In genomic region chr11:134468796-134469195, GRCh38 we compare ENCODE assay signal across 22 cellular contexts. TPM values are rescaled to one million over a fixed set of nuclear protein-coding genes. Genes with fewer than 3 reads are reported as not detected.
DNase-seq lines count a peak whose midpoint lies in the region; ATAC-seq, FAIRE-seq and TF ChIP-seq lines count a peak whose summit lies in the region.
"Had no signal": no experiment of that assay in that cellular context is flagged by ENCODE, and none has a peak within 500 bp of the region (broad histone marks: within the 10 kb centered on the region; RNA-seq: fewer than 3 reads in every experiment).

No MANE protein-coding gene starts in this region.

- H3K4me3 ChIP-seq in stomach (peak overlapping the region in 2 of 4 donors; percentile 18 to 38), tibial artery (no peak overlapping the region)
- H3K4me3 ChIP-seq: HAP-1 had no signal

- TF ChIP-seq CTCF in stomach (IDR thresholded peaks at IDR 0.05) (no peak), foreskin keratinocyte (conservative IDR thresholded peaks at IDR 0.05) (no peak), tibial artery (IDR thresholded peaks at IDR 0.05) (no peak)

- intact Hi-C loops in stomach (cut with DNase I; ENCODE audit: low total_unique reads) (no loop called here), tibial artery (cut with DNase I; ENCODE audit: low total_unique reads) (no loop called here)

- peaks cover 0 to 30% (median 10%) of the 10 kb centered on the region in 4 donors for H3K4me1 ChIP-seq in stomach
- H3K4me1 ChIP-seq in foreskin keratinocyte: no peaks in the 10 kb centered on the region
- no peaks in the 10 kb centered on the region for H3K4me1 ChIP-seq in tibial artery
- H3K4me1 ChIP-seq: HAP-1 had no signal

- H3K27ac ChIP-seq in stomach: peak overlapping the region; percentile 48 to 85 (median 77)
- no peak overlapping the region for H3K27ac ChIP-seq in foreskin keratinocyte
- no peak overlapping the region for H3K27ac ChIP-seq in tibial artery
- H3K27ac ChIP-seq: 22Rv1 had no signal

- WGBS in stomach, 5 donors: 40 to 64% (median 62%) methylated on average over 3 of the region's 3 CpGs

- no peak for TF ChIP-seq POLR2A in stomach (IDR thresholded peaks at IDR 0.05)

- ATAC-seq in esophagus mucosa (peak; percentile 85), foreskin keratinocyte (no peak)
- ATAC-seq: SK-N-SH treated with all-trans-retinoic acid at 6 μM for 48 hours had no signal

- DNase-seq in NCI-H1092 treated with DMSO at 0.1 percent for 48 hours (lab: John Stamatoyannopoulos, UW) (peak; percentile 34), NCI-H1092 (lab: John Stamatoyannopoulos, UW) (no peak), ELF-1 (ENCODE audit: low read depth, low spot score) (peak; percentile 37), stomach (peak; percentile 61), HTR-8/SVneo (ENCODE audit: insufficient read length, low spot score) (no peak), foreskin keratinocyte (no peak), tibial artery (no peak)
- DNase-seq: CD4-positive, alpha-beta memory T cell; GF-D8; Kasumi-1; NCI-H1417 treated with DMSO at 0.1 percent for 48 hours; NCI-H524; SHP77 treated with DMSO at 0.1 percent for 48 hours had no signal

- FAIRE-seq in HTR-8/SVneo (lab: Jason Lieb, UNC): no peak
- FAIRE-seq: GM12891, GM18507 had no signal

- no peaks in the 10 kb centered on the region for H3K9me3 ChIP-seq in stomach
- H3K9me3 ChIP-seq in tibial artery: no peaks in the 10 kb centered on the region
- H3K9me3 ChIP-seq: HAP-1 had no signal

- TF ChIP-seq EP300 in stomach (IDR thresholded peaks at IDR 0.05): no peak

- H3K27me3 ChIP-seq in stomach: peaks cover 0 to 59% (median 0%) of the 10 kb centered on the region in 3 donors
- no peaks in the 10 kb centered on the region for H3K27me3 ChIP-seq in foreskin keratinocyte
- H3K27me3 ChIP-seq in tibial artery: peaks cover 0 to 51% of the 10 kb centered on the region in 2 donors

- H3K36me3 ChIP-seq in stomach (no peaks in the 10 kb centered on the region), tibial artery (no peaks in the 10 kb centered on the region)
- H3K36me3 ChIP-seq: HAP-1 had no signal

RNA-seq across cellular contexts. Expression of gene B3GAT1, which starts 56.8 kb away (rescaled TPM):
- total RNA-seq in esophagus mucosa (0.08 TPM), stomach (10 to 100 TPM in 3 of 5 donors, not detected in 2; 21.0 to 34.4 (median 25.8) TPM), foreskin keratinocyte (0.03 and 0.07 TPM in 2 replicates)
- polyA plus RNA-seq in stomach (10 to 100 TPM in 2 of 3 donors, 1 to 10 TPM in 1; 5.3 to 16.3 (median 12.6) TPM), foreskin keratinocyte (0.03 and 0.09 TPM in 2 replicates)
- total RNA-seq: B cell had no signal
- polyA plus RNA-seq: AG04450; CD4-positive, alpha-beta memory T cell; IgD-negative memory B cell had no signal

Comparison
In these comparisons a context has a peak if more than half of its experiments do, and no peak if none do; other contexts are left out.
1. DNase-seq: peak in NCI-H1092 treated with DMSO at 0.1 percent for 48 hours (single experiment), ELF-1 (single experiment) and stomach (single experiment); none in NCI-H1092 (single experiment), HTR-8/SVneo (single experiment), foreskin keratinocyte (0 of 2) and tibial artery (0 of 2).
2. H3K27ac ChIP-seq: peak in stomach (5 of 5); none in foreskin keratinocyte (single experiment) and tibial artery (0 of 2).